8 cellular contexts compared by ENCODE assay signal in the genomic region with DNA sequence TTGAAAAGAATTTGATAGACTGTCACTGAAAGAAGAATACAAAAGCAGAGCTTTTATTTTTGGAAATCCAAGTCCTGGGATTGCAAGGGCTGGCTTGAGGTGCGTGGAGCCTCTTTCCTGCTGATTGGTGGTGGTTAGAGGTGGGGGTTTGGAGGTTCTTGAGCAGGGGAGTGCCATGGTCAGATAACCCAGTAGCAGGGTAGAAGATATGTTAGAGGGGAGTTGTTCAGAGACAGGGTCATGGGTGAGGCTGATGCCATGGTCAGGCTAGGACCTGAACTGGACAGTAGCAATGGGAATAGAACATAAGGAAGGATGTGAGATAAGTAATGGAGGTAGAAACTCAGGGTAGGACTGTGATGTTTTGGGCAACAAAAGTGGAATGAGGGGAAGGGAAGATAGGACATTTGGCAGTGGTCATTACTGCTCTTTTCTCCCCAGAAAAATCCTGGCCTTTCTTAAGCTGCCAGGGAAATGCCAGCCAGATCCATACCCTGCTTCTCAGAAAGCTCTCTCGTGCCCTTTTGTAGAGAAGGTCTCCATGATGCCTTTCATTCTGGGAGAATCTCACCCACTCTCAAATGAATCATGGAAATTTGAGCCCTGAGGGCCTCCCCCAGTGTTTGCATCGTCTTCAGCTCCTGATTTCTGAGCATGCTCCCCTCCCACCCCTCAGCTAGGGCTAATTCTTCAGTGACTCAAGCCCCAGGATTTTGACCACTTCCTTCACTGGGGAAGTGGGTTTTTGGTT. TPM values are rescaled to one million over a fixed set of nuclear protein-coding genes. Genes with fewer than 3 reads are reported as not detected.
DNase-seq lines count a peak whose midpoint lies in the region; ATAC-seq and TF ChIP-seq lines count a peak whose summit lies in the region.

No MANE protein-coding gene starts in this region.

- no peaks in the 10 kb centered on the region for H3K9me3 ChIP-seq in Karpas-422 (ENCODE audit: low read length)

- H2AFZ ChIP-seq in Karpas-422 (ENCODE audit: low read length), result no peak overlapping the region

- H3K4me1 Mint-ChIP-seq in T-helper 1 cell treated with Interleukin-12 subunit alpha and Interleukin-12 subunit beta and Interleukin-4 antibody, amounts not matched to agents 30 μg/mL and 1 μg/mL, for 36 hours (ENCODE audit: low read depth), result peaks cover 24% of the 10 kb centered on the region
- peaks cover 36% of the 10 kb centered on the region for H3K4me1 Mint-ChIP-seq in activated CD4-positive, alpha-beta T cell treated with anti-CD3 and anti-CD28 coated beads, Interleukin-2, amount 10 ng/mL, durations not matched to agents 24 days and 14 days

- peaks cover 14% of the 10 kb centered on the region for H3K27me3 Mint-ChIP-seq in T-helper 1 cell treated with Interleukin-12 subunit alpha and Interleukin-12 subunit beta and Interleukin-4 antibody, amounts not matched to agents 30 μg/mL and 1 μg/mL, for 36 hours (ENCODE audit: low read depth)
- H3K27me3 Mint-ChIP-seq in activated CD4-positive, alpha-beta T cell treated with anti-CD3 and anti-CD28 coated beads, Interleukin-2, amount 10 ng/mL, durations not matched to agents 24 days and 14 days, result peaks cover 13% of the 10 kb centered on the region

- no peaks in the 10 kb centered on the region for H4K20me1 ChIP-seq in Karpas-422 (ENCODE audit: insufficient read depth, low read depth, low read length)

- peak overlapping the region; percentile 3 to 25 for H3K4me3 ChIP-seq in foreskin fibroblast (ENCODE audit: low read depth in 1 of 2, low read length in 2 of 2)
- H3K4me3 ChIP-seq in Karpas-422 (ENCODE audit: low read length), result no peak overlapping the region

- no peak overlapping the region for H3K4me3 Mint-ChIP-seq in T-helper 1 cell treated with Interleukin-12 subunit alpha and Interleukin-12 subunit beta and Interleukin-4 antibody, amounts not matched to agents 30 μg/mL and 1 μg/mL, for 36 hours
- H3K4me3 Mint-ChIP-seq in activated CD4-positive, alpha-beta T cell treated with anti-CD3 and anti-CD28 coated beads, Interleukin-2, amount 10 ng/mL, durations not matched to agents 24 days and 14 days, result peak overlapping the region; percentile 47

- H3K9ac ChIP-seq in Karpas-422 (ENCODE audit: low read length), result no peak overlapping the region

- no peak for ATAC-seq in HG02571 (IDR thresholded peaks at IDR 0.05; ENCODE audit: unreplicated experiment)

- no peaks in the 10 kb centered on the region for H3K9me2 ChIP-seq in Karpas-422 (replicated peaks; ENCODE audit: insufficient read depth, low read length)

- DNase-seq in T-helper 1 cell (no peak), foreskin fibroblast (peak; percentile 97 to 98), Karpas-422 (no peak), NCI-H446 treated with DMSO at 0.1 percent for 48 hours (lab: John Stamatoyannopoulos, UW) (no peak)
- peak; percentile 64 for DNase-seq in activated CD4-positive, alpha-beta T cell treated with anti-CD3 and anti-CD28 coated beads, Interleukin-2, amount 10 ng/mL, durations not matched to agents 24 days and 14 days
- peak; percentile 48 for DNase-seq in stimulated activated CD8-positive, alpha-beta memory T cell treated with anti-CD3 and anti-CD28 coated beads, Interleukin-4, amount 100 ng/mL, for 48 hours

- H3K4me1 ChIP-seq in Karpas-422 (ENCODE audit: low read length), result peaks cover 30% of the 10 kb centered on the region

- no peak overlapping the region for H3K4me2 ChIP-seq in Karpas-422 (ENCODE audit: low read depth, low read length, poor library complexity, severe bottlenecking)

- H3K36me3 ChIP-seq in Karpas-422 (ENCODE audit: insufficient read depth, low read length), result no peaks in the 10 kb centered on the region

- intact Hi-C loops in activated CD4-positive, alpha-beta T cell treated with anti-CD3 and anti-CD28 coated beads, Interleukin-2, amount 10 ng/mL, durations not matched to agents 24 days and 14 days (cut with micrococcal nuclease), result loop anchor here (1.0 kb wide), 2 partner anchors 10 to 108 kb away; a partner anchor contains a TSS

- no peaks in the 10 kb centered on the region for H3K36me3 Mint-ChIP-seq in T-helper 1 cell treated with Interleukin-12 subunit alpha and Interleukin-12 subunit beta and Interleukin-4 antibody, amounts not matched to agents 30 μg/mL and 1 μg/mL, for 36 hours (ENCODE audit: low read depth)
- H3K36me3 Mint-ChIP-seq in activated CD4-positive, alpha-beta T cell treated with anti-CD3 and anti-CD28 coated beads, Interleukin-2, amount 10 ng/mL, durations not matched to agents 24 days and 14 days (ENCODE audit: low read depth), result no peaks in the 10 kb centered on the region

- peak overlapping the region; percentile 24 for H3K27ac Mint-ChIP-seq in T-helper 1 cell treated with Interleukin-12 subunit alpha and Interleukin-12 subunit beta and Interleukin-4 antibody, amounts not matched to agents 30 μg/mL and 1 μg/mL, for 36 hours
- peak overlapping the region; percentile 76 for H3K27ac Mint-ChIP-seq in activated CD4-positive, alpha-beta T cell treated with anti-CD3 and anti-CD28 coated beads, Interleukin-2, amount 10 ng/mL, durations not matched to agents 24 days and 14 days

- no peak for TF ChIP-seq CTCF in foreskin fibroblast (IDR thresholded peaks at IDR 0.05; ENCODE audit: low read depth, low read length)

- H3K27ac ChIP-seq in Karpas-422 (ENCODE audit: low read length), result no peak overlapping the region

- no peaks in the 10 kb centered on the region for H3K9me3 Mint-ChIP-seq in T-helper 1 cell treated with Interleukin-12 subunit alpha and Interleukin-12 subunit beta and Interleukin-4 antibody, amounts not matched to agents 30 μg/mL and 1 μg/mL, for 36 hours
- H3K9me3 Mint-ChIP-seq in activated CD4-positive, alpha-beta T cell treated with anti-CD3 and anti-CD28 coated beads, Interleukin-2, amount 10 ng/mL, durations not matched to agents 24 days and 14 days, result no peaks in the 10 kb centered on the region

- H3K79me2 ChIP-seq in Karpas-422 (ENCODE audit: low read length), result no peaks in the 10 kb centered on the region

- H3K27me3 ChIP-seq in Karpas-422 (ENCODE audit: low read length), result no peaks in the 10 kb centered on the region

RNA-seq across cellular contexts. Expression of a gene that starts 9.5 kb away (rescaled TPM):
- total RNA-seq in activated CD4-positive, alpha-beta T cell treated with anti-CD3 and anti-CD28 coated beads, Interleukin-2, amount 10 ng/mL, durations not matched to agents 24 days and 14 days, result 22.2 and 26.4 TPM in 2 replicates
- total RNA-seq in Karpas-422 (2014; rRNA removed; shearing (Covaris generic); ENCODE audit: low replicate concordance), result not detected in 2 replicates

Comparison
In these comparisons a context has a peak if more than half of its experiments do, and no peak if none do; other contexts are left out.
1. DNase-seq: peak in activated CD4-positive, alpha-beta T cell treated with anti-CD3 and anti-CD28 coated beads, Interleukin-2, amount 10 ng/mL, durations not matched to agents 24 days and 14 days (single experiment), foreskin fibroblast (2 of 2) and stimulated activated CD8-positive, alpha-beta memory T cell treated with anti-CD3 and anti-CD28 coated beads, Interleukin-4, amount 100 ng/mL, for 48 hours (single experiment); none in T-helper 1 cell (0 of 5), Karpas-422 (single experiment) and NCI-H446 treated with DMSO at 0.1 percent for 48 hours (single experiment).
2. RNA of a gene that starts 9.5 kb away (total RNA-seq): 22.2 to 26.4 TPM in activated CD4-positive, alpha-beta T cell treated with anti-CD3 and anti-CD28 coated beads, Interleukin-2, amount 10 ng/mL, durations not matched to agents 24 days and 14 days; not detected in Karpas-422; every median in the first group is over 10 times any median in the second.